Comparison of ENCODE assay signal across 13 cellular contexts in the genomic region with DNA sequence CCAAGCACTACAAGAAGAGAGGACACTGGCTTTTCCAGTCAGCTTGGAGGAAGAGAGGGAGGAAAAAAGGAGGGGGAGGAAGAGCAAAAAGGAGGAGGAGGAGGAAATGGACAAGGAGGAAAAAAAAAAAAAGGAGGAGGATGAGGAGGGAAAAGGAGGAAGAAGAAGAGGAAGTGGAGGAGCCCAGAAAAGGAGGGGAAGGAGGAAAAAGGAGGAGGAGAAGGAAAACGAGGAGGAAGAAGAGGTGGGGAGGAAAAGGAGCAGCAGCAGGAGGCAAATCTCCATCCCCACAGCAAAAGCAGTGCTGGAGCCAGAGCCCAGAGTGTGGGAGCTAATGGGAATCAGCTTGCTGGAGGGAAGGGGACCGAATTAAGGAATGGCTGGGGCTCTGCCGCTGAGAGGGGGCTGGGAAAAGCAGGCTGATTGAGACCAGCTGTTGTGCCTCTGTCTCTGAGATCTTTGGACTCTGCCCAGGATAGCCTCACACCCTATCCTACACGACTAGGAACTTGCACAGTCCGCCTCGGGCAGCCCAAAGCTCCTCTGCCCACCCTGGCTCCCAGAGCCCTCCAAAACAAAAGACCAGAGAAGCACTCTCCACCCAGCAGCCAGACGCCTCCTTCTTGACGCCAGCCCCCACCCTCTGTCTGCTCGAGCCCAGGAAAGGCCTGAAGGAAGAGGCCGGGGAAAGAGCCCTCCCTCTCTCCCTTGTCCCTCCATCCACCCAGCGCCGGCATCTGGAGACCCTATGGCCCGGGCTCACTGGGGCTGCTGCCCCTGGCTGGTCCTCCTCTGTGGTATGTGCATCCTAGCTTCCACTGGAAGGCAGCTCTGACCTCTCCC. TPM values are rescaled to one million over a fixed set of nuclear protein-coding genes. Genes with fewer than 3 reads are reported as not detected.
DNase-seq lines count a peak whose midpoint lies in the region; ATAC-seq, FAIRE-seq and TF ChIP-seq lines count a peak whose summit lies in the region.
"Had no signal": no experiment of that assay in that cellular context is flagged by ENCODE, and none has a peak within 500 bp of the region (broad histone marks: within the 10 kb centered on the region; RNA-seq: fewer than 3 reads in every experiment).

Gene XPNPEP2, plus strand, starts transcription at position 514 of the 843 bp plus-strand sequence. Its CDS starts 235 bp downstream, at position 749.

- no peak within 1 kb of the TSS for H3K4me3 Mint-ChIP-seq in activated CD4-positive, alpha-beta T cell treated with anti-CD3 and anti-CD28 coated beads, Interleukin-2, amount 10 ng/mL, durations not matched to agents 7 days and 5 days

- H3K4me2 ChIP-seq in HepG2 (ENCODE audit: low read depth, low read length), result peak within 1 kb of the TSS; percentile 78

- FAIRE-seq in HepG2 (lab: Jason Lieb, UNC), result peak; percentile 8

- TF ChIP-seq POLR2A in HepG2 (IDR thresholded peaks at IDR 0.05; ENCODE audit: insufficient read depth in 1 of 2, low read depth in 2 of 2, low read length in 2 of 2) (no peak), tibial nerve (IDR thresholded peaks at IDR 0.05) (no peak)

- ATAC-seq in HepG2, result peak; percentile 56
- ATAC-seq: HCT116 had no signal

- H3K27me3 Mint-ChIP-seq in activated CD4-positive, alpha-beta T cell treated with anti-CD3 and anti-CD28 coated beads, Interleukin-2, amount 10 ng/mL, durations not matched to agents 7 days and 5 days, result no peaks in the 10 kb centered on the region

- H2AFZ ChIP-seq in HepG2 (ENCODE audit: low read length), result no peak within 1 kb of the TSS

- CTCF ChIA-PET in activated CD4-positive, alpha-beta T cell treated with anti-CD3 and anti-CD28 coated beads, Interleukin-2, amount 10 ng/mL, durations not matched to agents 7 days and 5 days (lab: Charles Lee), result interaction anchor here (0.7 to 6.4 kb wide), 3 partner anchors 13 to 19 kb away, joined by 3 to 25 read pairs (median 3); no protein-coding TSS in a partner anchor
- CTCF ChIA-PET in HepG2 (lab: Yijun Ruan, JAX; ENCODE audit: low intra/inter-chr PET ratio, low total read pairs), result no interaction called here

- peaks cover 52% of the 10 kb centered on the region for H3K4me1 Mint-ChIP-seq in activated CD4-positive, alpha-beta T cell treated with anti-CD3 and anti-CD28 coated beads, Interleukin-2, amount 10 ng/mL, durations not matched to agents 7 days and 5 days

- H3K4me3 ChIP-seq in HepG2 (replicated peaks in 1 of 3; ENCODE audit: insufficient read depth in 1 of 3, low read depth in 2 of 3, low read length in 3 of 3) (peak within 1 kb of the TSS; percentile 45 to 63 (median 52)), tibial nerve (peak within 1 kb of the TSS in 1 of 4 donors; percentile 3)
- no peak within 1 kb of the TSS for H3K4me3 ChIP-seq in effector memory CD4-positive, alpha-beta T cell (ENCODE audit: insufficient read depth, low read depth, low read length, poor library complexity, severe bottlenecking)
- H3K4me3 ChIP-seq: gastrocnemius medialis had no signal

- no peak for DNase-seq in activated CD4-positive, alpha-beta T cell treated with anti-CD3 and anti-CD28 coated beads, Interleukin-2, amount 10 ng/mL, durations not matched to agents 7 days and 5 days
- no peak for DNase-seq in activated CD4-positive, alpha-beta T cell treated with anti-CD3 and anti-CD28 coated beads, Interleukin-2, amount 50 U/mL, for 4 hours
- DNase-seq in dedifferentiated amniotic fluid mesenchymal stem cell (ENCODE audit: extremely low spot score) (peak; percentile 48), HepG2 (ENCODE audit: low spot score) (no peak), tibial nerve (ENCODE audit: low spot score in 2 of 2) (peak in 1 of 2 donors; percentile 24), caudate nucleus (lab: John Stamatoyannopoulos, UW) (no peak), GM20000 (ENCODE audit: low spot score) (no peak)
- no peak for DNase-seq in effector memory CD4-positive, alpha-beta T cell
- DNase-seq: NCI-H2227 treated with DMSO at 0.1 percent for 48 hours had no signal

- no peaks in the 10 kb centered on the region for H3K36me3 Mint-ChIP-seq in activated CD4-positive, alpha-beta T cell treated with anti-CD3 and anti-CD28 coated beads, Interleukin-2, amount 10 ng/mL, durations not matched to agents 7 days and 5 days (ENCODE audit: low read depth)

- no TSS peak for BruUV-seq in HepG2 (replicated peaks; lab: Mats Ljungman, UMichigan)

- H3K4me1 ChIP-seq in HepG2 (ENCODE audit: insufficient read depth, low read length) (peaks cover 49% of the 10 kb centered on the region), tibial nerve (peaks cover 0 to 10% (median 0%) of the 10 kb centered on the region in 4 donors)
- peaks cover 11% of the 10 kb centered on the region for H3K4me1 ChIP-seq in effector memory CD4-positive, alpha-beta T cell (ENCODE audit: control insufficient read depth, insufficient read depth, low read length, poor library complexity, severe bottlenecking)
- H3K4me1 ChIP-seq: gastrocnemius medialis had no signal

- 0% methylated on average over 1 of the region's 13 CpGs for WGBS in HepG2 (ENCODE audit: low lambda C conversion rate)
- 10 to 32% methylated on average over 7 to 13 of the region's 13 CpGs for WGBS in tibial nerve, 2 donors

- in situ Hi-C loops in HepG2 (cut with HindIII; ENCODE audit: extremely low pct_ligation_motif_present, low pct_unique_long_range_greater_than_20kb), result no loop called here

- H4K20me1 ChIP-seq in HepG2 (ENCODE audit: insufficient read depth, low read length), result no peaks in the 10 kb centered on the region

- H3K9me3 ChIP-seq in HepG2 (ENCODE audit: low read length) (no peaks in the 10 kb centered on the region), tibial nerve (no peaks in the 10 kb centered on the region)
- no peaks in the 10 kb centered on the region for H3K9me3 ChIP-seq in effector memory CD4-positive, alpha-beta T cell (ENCODE audit: control insufficient read depth, low read length)
- H3K9me3 ChIP-seq: gastrocnemius medialis had no signal

- H3K27ac ChIP-seq in HepG2 (ENCODE audit: extremely low read length, insufficient read depth, low read length), result no peak within 1 kb of the TSS
- H3K27ac ChIP-seq in tibial nerve, result peak within 1 kb of the TSS in 3 of 4 donors; percentile 50 to 62 (median 61)
- H3K27ac ChIP-seq in effector memory CD4-positive, alpha-beta T cell (ENCODE audit: insufficient read depth, low read length, poor library complexity, severe bottlenecking), result no peak within 1 kb of the TSS
- H3K27ac ChIP-seq in caudate nucleus (ENCODE audit: low read depth, low read length), result no peak within 1 kb of the TSS
- H3K27ac ChIP-seq: HL-60 had no signal

- TF ChIP-seq EP300 in HepG2 (IDR thresholded peaks at IDR 0.05; ENCODE audit: low read depth in 2 of 2, low read length in 2 of 2) (no peak), HepG2 (CRISPR knock-in tag; IDR thresholded peaks at IDR 0.05; ENCODE audit: borderline replicate concordance) (no peak), tibial nerve (IDR thresholded peaks at IDR 0.05) (no peak)

- H3K9ac ChIP-seq in HepG2 (ENCODE audit: insufficient read depth, low read depth, low read length), result peak within 1 kb of the TSS; percentile 15; the same call in 1 of the 2 replicates

- TF ChIP-seq RAD21 in HepG2 (CRISPR knock-in tag; IDR thresholded peaks at IDR 0.05), result no peak

- TF ChIP-seq CTCF in HepG2 (CRISPR knock-in tag; IDR thresholded peaks at IDR 0.05) (no peak), tibial nerve (IDR thresholded peaks at IDR 0.05) (no peak), GM20000 (IDR thresholded peaks at IDR 0.05; ENCODE audit: extremely low read depth, missing control alignments) (no peak)

- no peaks in the 10 kb centered on the region for H3K9me3 Mint-ChIP-seq in activated CD4-positive, alpha-beta T cell treated with anti-CD3 and anti-CD28 coated beads, Interleukin-2, amount 10 ng/mL, durations not matched to agents 7 days and 5 days

- H3K27me3 ChIP-seq in HepG2 (ENCODE audit: control insufficient read depth in 1 of 2, insufficient read depth in 2 of 2, low read length in 2 of 2) (no peaks in the 10 kb centered on the region), tibial nerve (no peaks in the 10 kb centered on the region)
- no peaks in the 10 kb centered on the region for H3K27me3 ChIP-seq in effector memory CD4-positive, alpha-beta T cell (replicated peaks; ENCODE audit: control insufficient read depth, insufficient read depth, low read length, poor library complexity, severe bottlenecking)
- H3K27me3 ChIP-seq: gastrocnemius medialis had no signal

- H3K79me2 ChIP-seq in HepG2 (ENCODE audit: insufficient read depth, low read length), result no peaks in the 10 kb centered on the region

- POLR2A ChIA-PET in activated CD4-positive, alpha-beta T cell treated with anti-CD3 and anti-CD28 coated beads, Interleukin-2, amount 10 ng/mL, durations not matched to agents 7 days and 5 days (lab: Charles Lee), result no interaction called here
- POLR2A ChIA-PET in HepG2 (lab: Yijun Ruan, JAX), result no interaction called here

- H3K36me3 ChIP-seq in HepG2 (replicated peaks in 1 of 2; ENCODE audit: control insufficient read depth in 1 of 2, insufficient read depth in 2 of 2, low read length in 2 of 2) (no peaks in the 10 kb centered on the region), tibial nerve (no peaks in the 10 kb centered on the region)
- H3K36me3 ChIP-seq in effector memory CD4-positive, alpha-beta T cell (ENCODE audit: control insufficient read depth, insufficient read depth, low read length), result no peaks in the 10 kb centered on the region
- H3K36me3 ChIP-seq: gastrocnemius medialis had no signal

- intact Hi-C loops in HepG2 (cut with micrococcal nuclease; ENCODE audit: unreplicated experiment), result no loop called here

- peak within 1 kb of the TSS; percentile 41 for H3K27ac Mint-ChIP-seq in activated CD4-positive, alpha-beta T cell treated with anti-CD3 and anti-CD28 coated beads, Interleukin-2, amount 10 ng/mL, durations not matched to agents 7 days and 5 days

RNA-seq across cellular contexts. Expression of gene XPNPEP2, which starts in this region (rescaled TPM):
- total RNA-seq in activated CD4-positive, alpha-beta T cell treated with anti-CD3 and anti-CD28 coated beads, Interleukin-2, amount 10 ng/mL, durations not matched to agents 7 days and 5 days, result 1 to 10 TPM; 1.1 to 1.3 TPM
- total RNA-seq in HepG2 (2016; rRNA removed; fragmentation: Illumina TruSeq; extraction: Trizol) (0.49 and 1.1 TPM in 2 replicates), tibial nerve (10 to 100 TPM in 1 of 4 donors, 1 to 10 TPM in 2, under 1 TPM in 1; 0.87 to 10.0 (median 5.2) TPM)
- total RNA-seq in HepG2 (2016; cell fraction: cytosol; rRNA removed; fragmentation: Illumina TruSeq; extraction: Trizol; ENCODE audit: low read depth), result not detected in 2 replicates
- total RNA-seq in HepG2 (2016; cell fraction: insoluble cytoplasmic fraction; rRNA removed; fragmentation: Illumina TruSeq; extraction: Trizol), result 0.34 and 1.1 TPM in 2 replicates
- total RNA-seq in HepG2 (2016; cell fraction: membrane; rRNA removed; fragmentation: Illumina TruSeq; extraction: Trizol), result 0.15 and 0.17 TPM in 2 replicates
- 0.68 and 1.3 TPM in 2 replicates for total RNA-seq in HepG2 (2016; cell fraction: nucleus; rRNA removed; fragmentation: Illumina TruSeq; extraction: Trizol)
- polyA plus RNA-seq in HepG2 (2011; rRNA removed), result 1.8 and 3.8 TPM in 2 replicates
- polyA plus RNA-seq in HepG2 (2011; cell fraction: cytosol; rRNA removed), result 1.5 and 1.7 TPM in 2 replicates
- polyA plus RNA-seq in HepG2 (2011; cell fraction: nucleus; rRNA removed), result 3.5 and 4.1 TPM in 2 replicates
- polyA plus RNA-seq in HepG2 (2012), result 3.9 and 5.5 TPM in 2 replicates
- polyA plus RNA-seq in HepG2 (2016; cell fraction: cytosol; fragmentation: Illumina TruSeq; extraction: Trizol; ENCODE audit: low read depth), result 0.06 and 0.21 TPM in 2 replicates
- polyA plus RNA-seq in HepG2 (2016; cell fraction: insoluble cytoplasmic fraction; fragmentation: Illumina TruSeq; extraction: Trizol; ENCODE audit: low read depth), result 0.59 and 0.69 TPM in 2 replicates
- polyA plus RNA-seq in HepG2 (2016; cell fraction: membrane; fragmentation: Illumina TruSeq; extraction: Trizol; ENCODE audit: low read depth), result 0.15 and 0.25 TPM in 2 replicates
- 2.0 and 2.7 TPM in 2 replicates for polyA plus RNA-seq in HepG2 (2016; cell fraction: nucleus; fragmentation: Illumina TruSeq; extraction: Trizol; ENCODE audit: insufficient read depth, low read depth)
- 2.4 TPM in 1 of 2 replicates, not detected in the other for polyA minus RNA-seq in HepG2 (2011; rRNA and poly(A)+ RNA removed; ENCODE audit: low replicate concordance)
- polyA minus RNA-seq in HepG2 (2011; cell fraction: cytosol; rRNA and poly(A)+ RNA removed), result 0.53 and 1.3 TPM in 2 replicates
- polyA minus RNA-seq in HepG2 (2011; cell fraction: nucleus; rRNA and poly(A)+ RNA removed), result 2.1 and 2.9 TPM in 2 replicates
- polyA plus RNA-seq: neural cell had no signal

Comparison
In these comparisons a context has a peak if more than half of its experiments do, and no peak if none do; other contexts are left out.
1. H3K27ac ChIP-seq: peak in tibial nerve (3 of 4); none in HepG2 (single experiment), effector memory CD4-positive, alpha-beta T cell (single experiment) and caudate nucleus (single experiment).